ENCODE assay signal across 10 cellular contexts in genomic region chr18:5891361-5892215, GRCh38. TPM values are rescaled to one million over a fixed set of nuclear protein-coding genes. Genes with fewer than 3 reads are reported as not detected.
DNase-seq lines count a peak whose midpoint lies in the region; ATAC-seq and TF ChIP-seq lines count a peak whose summit lies in the region.
"Had no signal": no experiment of that assay in that cellular context is flagged by ENCODE, and none has a peak within 500 bp of the region (broad histone marks: within the 10 kb centered on the region; RNA-seq: fewer than 3 reads in every experiment).

No MANE protein-coding gene starts in this region.

- no peak overlapping the region for H3K9ac ChIP-seq in neural progenitor cell

- H3K4me1 ChIP-seq in GM23338 (ENCODE audit: insufficient read depth) (peaks cover 37% of the 10 kb centered on the region), neural progenitor cell (peaks cover 19% of the 10 kb centered on the region)

- H3K9me2 ChIP-seq in GM23338 (ENCODE audit: insufficient read depth), result no peaks in the 10 kb centered on the region

- H3K4me3 ChIP-seq in GM23338 (peak overlapping the region; percentile 85), neural progenitor cell (peak overlapping the region; percentile 61)

- POLR2A ChIA-PET in CD4-positive, alpha-beta T cell (lab: Charles Lee), result no interaction called here

- H3K36me3 Mint-ChIP-seq in CD4-positive, alpha-beta T cell (ENCODE audit: low read depth), result no peaks in the 10 kb centered on the region
- peaks cover 8% of the 10 kb centered on the region for H3K36me3 Mint-ChIP-seq in GM23338 (ENCODE audit: low read depth)
- H3K36me3 Mint-ChIP-seq in glutamatergic neuron (ENCODE audit: unreplicated experiment), result no peaks in the 10 kb centered on the region
- peaks cover 25% of the 10 kb centered on the region for H3K36me3 Mint-ChIP-seq in neural progenitor cell
- no peaks in the 10 kb centered on the region for H3K36me3 Mint-ChIP-seq in osteocyte (ENCODE audit: unreplicated experiment)
- H3K36me3 Mint-ChIP-seq: CD8-positive, alpha-beta memory T cell had no signal

- TF ChIP-seq CTCF in CD4-positive, alpha-beta T cell (IDR thresholded peaks at IDR 0.05), result no peak
- TF ChIP-seq CTCF in GM23338 (conservative IDR thresholded peaks at IDR 0.05; ENCODE audit: low read depth in 2 of 2), result 0 out of 4 replicates have a peak, but pooled peaks of 1 of the 2 experiments have one; percentile 17
- no peak for TF ChIP-seq CTCF in glutamatergic neuron (IDR thresholded peaks at IDR 0.05; ENCODE audit: partially characterized antibody, unreplicated experiment)
- no peak for TF ChIP-seq CTCF in neural progenitor cell (IDR thresholded peaks at IDR 0.05)
- no peak for TF ChIP-seq CTCF in osteocyte (IDR thresholded peaks at IDR 0.05)

- H3K79me2 ChIP-seq in GM23338 (replicated peaks; ENCODE audit: insufficient read depth) (no peaks in the 10 kb centered on the region), neural progenitor cell (ENCODE audit: low read depth) (peaks cover 30% of the 10 kb centered on the region)

- H4K20me1 ChIP-seq in GM23338 (replicated peaks; ENCODE audit: insufficient read depth), result peaks cover 3% of the 10 kb centered on the region; the same call in 1 of the 2 replicates
- H4K20me1 ChIP-seq in neural progenitor cell (ENCODE audit: low read depth), result peaks cover 43% of the 10 kb centered on the region

- H2AFZ ChIP-seq in GM23338, result no peak overlapping the region
- H2AFZ ChIP-seq in neural progenitor cell (replicated peaks), result no peak overlapping the region

- H3K27me3 Mint-ChIP-seq in CD4-positive, alpha-beta T cell, result peaks cover 78% of the 10 kb centered on the region
- H3K27me3 Mint-ChIP-seq in GM23338 (ENCODE audit: insufficient read depth, low read depth, poor library complexity), result peaks cover 26% of the 10 kb centered on the region
- H3K27me3 Mint-ChIP-seq in glutamatergic neuron (ENCODE audit: unreplicated experiment), result peaks cover 10% of the 10 kb centered on the region
- H3K27me3 Mint-ChIP-seq in neural progenitor cell (ENCODE audit: insufficient read depth, low read depth), result peaks cover 3% of the 10 kb centered on the region
- peaks cover 34% of the 10 kb centered on the region for H3K27me3 Mint-ChIP-seq in osteocyte (ENCODE audit: unreplicated experiment)

- CTCF ChIA-PET in CD4-positive, alpha-beta T cell (lab: Charles Lee), result no interaction called here

- intact Hi-C loops in CD4-positive, alpha-beta T cell (cut with DNase I, micrococcal nuclease), result loop anchor here in 1 of 2 experiments (2.0 to 10.0 kb wide), 4 partner anchors 287 to 819 kb away; no protein-coding TSS in a partner anchor

- H3F3A ChIP-seq in GM23338 (replicated peaks; ENCODE audit: low read depth) (no peaks in the 10 kb centered on the region), neural progenitor cell (ENCODE audit: low read depth) (peaks cover 14% of the 10 kb centered on the region)

- H3K4me1 Mint-ChIP-seq in CD4-positive, alpha-beta T cell (ENCODE audit: low read depth), result peaks cover 10% of the 10 kb centered on the region
- H3K4me1 Mint-ChIP-seq in GM23338 (peaks cover 31% of the 10 kb centered on the region), glutamatergic neuron (ENCODE audit: low read depth, unreplicated experiment) (peaks cover 13% of the 10 kb centered on the region), neural progenitor cell (peaks cover 27% of the 10 kb centered on the region), osteocyte (ENCODE audit: unreplicated experiment) (peaks cover 15% of the 10 kb centered on the region)

- H3K4me2 ChIP-seq in GM23338 (peak overlapping the region; percentile 87), neural progenitor cell (peak overlapping the region; percentile 88)

- H3K36me3 ChIP-seq in GM23338 (ENCODE audit: insufficient read depth) (no peaks in the 10 kb centered on the region), neural progenitor cell (no peaks in the 10 kb centered on the region)

- DNase-seq in CD4-positive, alpha-beta T cell, result no peak
- DNase-seq in GM23338 (ENCODE audit: low spot score) (peak; percentile 52), glutamatergic neuron (no peak), neural progenitor cell (ENCODE audit: low spot score) (no peak), osteocyte (ENCODE audit: extremely low spot score, unreplicated experiment) (no peak), T-helper 9 cell (no peak)
- DNase-seq: CD8-positive, alpha-beta memory T cell had no signal

- no peak overlapping the region for H3K27ac Mint-ChIP-seq in CD4-positive, alpha-beta T cell
- H3K27ac Mint-ChIP-seq in GM23338 (no peak overlapping the region), glutamatergic neuron (ENCODE audit: unreplicated experiment) (no peak overlapping the region), neural progenitor cell (no peak overlapping the region), osteocyte (ENCODE audit: unreplicated experiment) (no peak overlapping the region)
- H3K27ac Mint-ChIP-seq: CD8-positive, alpha-beta memory T cell had no signal

- no peak overlapping the region for H3K27ac ChIP-seq in CD4-positive, alpha-beta T cell (ENCODE audit: low read depth, low read length)
- H3K27ac ChIP-seq in GM23338 (ENCODE audit: low read depth) (no peak overlapping the region), neural progenitor cell (no peak overlapping the region)

- H3K9me3 ChIP-seq in CD4-positive, alpha-beta T cell (ENCODE audit: control insufficient read depth, low read length), result no peaks in the 10 kb centered on the region
- H3K9me3 ChIP-seq in neural progenitor cell (ENCODE audit: low read depth), result no peaks in the 10 kb centered on the region

- ATAC-seq in CD4-positive, alpha-beta T cell (ENCODE audit: poor library complexity), result no peak
- no peak for ATAC-seq in GM23338
- ATAC-seq in HG03565 (IDR thresholded peaks at IDR 0.05; ENCODE audit: unreplicated experiment), result no peak
- no peak for ATAC-seq in HG02759 (IDR thresholded peaks at IDR 0.05; ENCODE audit: unreplicated experiment)

- peaks cover 79% of the 10 kb centered on the region for H3K27me3 ChIP-seq in CD4-positive, alpha-beta T cell (ENCODE audit: control insufficient read depth, insufficient read depth, low read length)
- H3K27me3 ChIP-seq in GM23338 (ENCODE audit: insufficient read depth) (peaks cover 53% of the 10 kb centered on the region), neural progenitor cell (peaks cover 52% of the 10 kb centered on the region)

- H3K4me3 Mint-ChIP-seq in CD4-positive, alpha-beta T cell, result peak overlapping the region; percentile 60
- peak overlapping the region; percentile 64 for H3K4me3 Mint-ChIP-seq in GM23338
- peak overlapping the region; percentile 69 for H3K4me3 Mint-ChIP-seq in glutamatergic neuron (ENCODE audit: unreplicated experiment)
- peak overlapping the region; percentile 46 for H3K4me3 Mint-ChIP-seq in neural progenitor cell
- no peak overlapping the region for H3K4me3 Mint-ChIP-seq in osteocyte (ENCODE audit: unreplicated experiment)

- no peaks in the 10 kb centered on the region for H3K9me3 Mint-ChIP-seq in CD4-positive, alpha-beta T cell
- H3K9me3 Mint-ChIP-seq in GM23338, result no peaks in the 10 kb centered on the region
- H3K9me3 Mint-ChIP-seq in glutamatergic neuron (ENCODE audit: unreplicated experiment), result peaks cover 3% of the 10 kb centered on the region
- H3K9me3 Mint-ChIP-seq in neural progenitor cell, result no peaks in the 10 kb centered on the region
- no peaks in the 10 kb centered on the region for H3K9me3 Mint-ChIP-seq in osteocyte (ENCODE audit: unreplicated experiment)

TF ChIP-seq in GM23338, 12 proteins besides CTCF, POLR2A, EP300 and RAD21 (continues in another document):
- no peak for TF ChIP-seq ZNF114 (CRISPR knock-in tag; IDR thresholded peaks at IDR 0.05)

RNA-seq across cellular contexts. Expression of gene TMEM200C, which starts 3.7 kb away (rescaled TPM):
- not detected for total RNA-seq in CD4-positive, alpha-beta T cell
- 4.5 and 6.1 TPM in 2 replicates for total RNA-seq in GM23338 (2014; rRNA removed; shearing (Covaris generic))
- polyA plus RNA-seq in GM23338 (2016; fragmentation: Nextera tagmentation; extraction: Ambion mirVana), result 0.53 and 0.73 TPM in 2 replicates
- 13.8 TPM for total RNA-seq in glutamatergic neuron (ENCODE audit: unreplicated experiment)
- 1.4 and 7.5 TPM in 2 replicates for total RNA-seq in neural progenitor cell (ENCODE audit: low replicate concordance)
- 1.6 and 2.1 TPM in 2 replicates for total RNA-seq in osteocyte
- total RNA-seq: CD8-positive, alpha-beta memory T cell; lung microvascular endothelial cell had no signal
- polyA plus RNA-seq: CD8-positive, alpha-beta memory T cell had no signal
